9 cellular contexts compared by ENCODE assay signal in genomic region chr10:125719173-125720001, GRCh38.
DNase-seq lines count a peak whose midpoint lies in the region; ATAC-seq, FAIRE-seq and TF ChIP-seq lines count a peak whose summit lies in the region.
"Had no signal": no experiment of that assay in that cellular context is flagged by ENCODE, and none has a peak within 500 bp of the region (broad histone marks: within the 10 kb centered on the region; RNA-seq: fewer than 3 reads in every experiment).

Gene EDRF1, plus strand, starts transcription at chr10:125719709. Its CDS starts 99 bp downstream, at chr10:125719808.

- DNase-seq in AG09309 (ENCODE audit: low read depth) (peak; percentile 93), NCI-H446 (lab: John Stamatoyannopoulos, UW) (peak; percentile 84 to 97)
- peak; percentile 98 for DNase-seq in activated CD4-positive, CD25-positive, alpha-beta regulatory T cell treated with anti-CD3 and anti-CD28 coated beads, Interleukin-2, amount 50 U/mL, for 16 hours (ENCODE audit: low read depth, low spot score)
- peak; percentile 98 to 99 for DNase-seq in central memory CD8-positive, alpha-beta T cell (ENCODE audit: low spot score in 2 of 2)
- DNase-seq in stimulated activated CD4-positive, alpha-beta T cell treated with anti-CD3 and anti-CD28 coated beads, Interleukin-12 subunit alpha, Interleukin-12 subunit beta, amount 100 ng/mL, for 4 hours = peak; percentile 98

- H3K36me3 Mint-ChIP-seq in central memory CD8-positive, alpha-beta T cell (ENCODE audit: insufficient read depth) = peaks cover 42% of the 10 kb centered on the region

- ATAC-seq in GM19025 (IDR thresholded peaks at IDR 0.05; ENCODE audit: low read depth, unreplicated experiment) = peak; percentile 84
- ATAC-seq in HG03342 (IDR thresholded peaks at IDR 0.05; ENCODE audit: unreplicated experiment) = peak; percentile 92
- peak; percentile 89 for ATAC-seq in central memory CD8-positive, alpha-beta T cell (replicated peaks; ENCODE audit: extremely low read depth, poor library complexity, severe bottlenecking)

- peaks cover 20% of the 10 kb centered on the region for H3K4me1 Mint-ChIP-seq in central memory CD8-positive, alpha-beta T cell

- peak within 1 kb of the TSS; percentile 97 for H3K4me3 ChIP-seq in AG09309 (ENCODE audit: control insufficient read depth, low read depth, low read length)

- no peak for TF ChIP-seq CTCF in AG09309 (IDR thresholded peaks at IDR 0.05; ENCODE audit: control insufficient read depth, insufficient read depth, low read depth, low read length, missing control alignments)

- H3K27ac Mint-ChIP-seq in central memory CD8-positive, alpha-beta T cell (ENCODE audit: low read depth) = peak within 1 kb of the TSS; percentile 98

- no peaks in the 10 kb centered on the region for H3K27me3 Mint-ChIP-seq in central memory CD8-positive, alpha-beta T cell

- H3K4me3 Mint-ChIP-seq in central memory CD8-positive, alpha-beta T cell = peak within 1 kb of the TSS; percentile 95

- H3K9me3 Mint-ChIP-seq in central memory CD8-positive, alpha-beta T cell = no peaks in the 10 kb centered on the region

- FAIRE-seq in islet of Langerhans (lab: Jason Lieb, UNC) = peak; percentile 93
- FAIRE-seq: colon had no signal

Comparison
In these comparisons a context has a peak if more than half of its experiments do, and no peak if none do; other contexts are left out.
1. Peak in every context shown above with its lines: DNase-seq, ATAC-seq and H3K4me3 ChIP-seq.